In genomic region chr4:118865091-118865708, GRCh38 we compare ENCODE assay signal across 7 cellular contexts. TPM values are rescaled to one million over a fixed set of nuclear protein-coding genes. Genes with fewer than 3 reads are reported as not detected.
A peak's percentile ranks its signal among the peaks of the same experiment; 100 is the strongest.
DNase-seq lines count a peak whose midpoint lies in the region; ATAC-seq, FAIRE-seq and TF ChIP-seq lines count a peak whose summit lies in the region.

No MANE protein-coding gene starts in this region.

- H2AK5ac ChIP-seq in mesendoderm (ENCODE audit: low read length): no peak overlapping the region

- no peaks in the 10 kb centered on the region for H3K79me1 ChIP-seq in mesendoderm (ENCODE audit: low read length)

- H2BK120ac ChIP-seq in mesendoderm (ENCODE audit: low read depth, low read length): no peak overlapping the region

- WGBS in mesendoderm (ENCODE audit: extremely low coverage, insufficient coverage, low lambda C conversion rate): no CpG with 5 or more reads among the region's 5 CpGs

- H2BK15ac ChIP-seq in mesendoderm (replicated peaks; ENCODE audit: low read depth): no peak overlapping the region

- peak; percentile 91 for ATAC-seq in GM21619 (IDR thresholded peaks at IDR 0.05; ENCODE audit: unreplicated experiment)

- no peak overlapping the region for H3K4me2 ChIP-seq in mesendoderm (ENCODE audit: low read length)

- H3K4ac ChIP-seq in mesendoderm (ENCODE audit: low read depth, low read length): no peak overlapping the region

- no peak overlapping the region for H3K23ac ChIP-seq in mesendoderm (ENCODE audit: low read length)

- H3K56ac ChIP-seq in mesendoderm (ENCODE audit: low read length): no peak overlapping the region

- H3K9me3 ChIP-seq in endocrine pancreas (ENCODE audit: control insufficient read depth, low read length): no peaks in the 10 kb centered on the region

- peak; percentile 84 for FAIRE-seq in G401.6 (lab: Jason Lieb, UNC)

- peak overlapping the region; percentile 32 for H3K4me3 ChIP-seq in endocrine pancreas (ENCODE audit: control insufficient read depth, insufficient read depth, low read length)
- H3K4me3 ChIP-seq in mesendoderm (ENCODE audit: low read length): no peak overlapping the region

- DNase-seq in RKO (ENCODE audit: low spot score): peak; percentile 76
- DNase-seq in mesendoderm: peak; percentile 89
- DNase-seq in activated T-cell treated with anti-CD3 and anti-CD28 coated beads for 4 hours: no peak

- peak; percentile 77 for TF ChIP-seq CTCF in LNCAP (IDR thresholded peaks at IDR 0.05)

- no peaks in the 10 kb centered on the region for H3K79me2 ChIP-seq in mesendoderm (ENCODE audit: control insufficient read depth, insufficient read depth, low read length)

- no peak overlapping the region for H4K8ac ChIP-seq in mesendoderm (ENCODE audit: low read depth, low read length)

- no peak overlapping the region for H3K27ac ChIP-seq in mesendoderm (ENCODE audit: low read depth, low read length)

- H3K27me3 ChIP-seq in endocrine pancreas (ENCODE audit: control insufficient read depth, insufficient read depth, low read length) (no peaks in the 10 kb centered on the region), mesendoderm (ENCODE audit: insufficient read depth, low read length, poor library complexity) (no peaks in the 10 kb centered on the region)

- H3K18ac ChIP-seq in mesendoderm (ENCODE audit: low read length): no peak overlapping the region

- H3K36me3 ChIP-seq in endocrine pancreas (ENCODE audit: control insufficient read depth, insufficient read depth, low read length): no peaks in the 10 kb centered on the region
- H3K36me3 ChIP-seq in mesendoderm (ENCODE audit: control insufficient read depth, insufficient read depth, low read length): no peaks in the 10 kb centered on the region

- H3K9ac ChIP-seq in endocrine pancreas (ENCODE audit: control insufficient read depth, insufficient read depth, low read length) (no peak overlapping the region), mesendoderm (ENCODE audit: low read length) (no peak overlapping the region)

- H4K5ac ChIP-seq in mesendoderm (ENCODE audit: low read length): no peak overlapping the region

- H3K4me1 ChIP-seq in endocrine pancreas (ENCODE audit: control insufficient read depth, insufficient read depth, low read length): no peaks in the 10 kb centered on the region
- no peaks in the 10 kb centered on the region for H3K4me1 ChIP-seq in mesendoderm (ENCODE audit: control insufficient read depth, low read depth, low read length)

- H2BK5ac ChIP-seq in mesendoderm (ENCODE audit: low read length): no peak overlapping the region

RNA-seq across cellular contexts. Expression of gene SYNPO2, which starts 23.5 kb away (rescaled TPM):
- 0.45 TPM for polyA plus RNA-seq in mesendoderm (2013, experiment 1 of 2)
- 0.53 TPM for polyA plus RNA-seq in mesendoderm (2013, experiment 2 of 2)

RNA-seq across cellular contexts. Expression of gene SEC24D, which starts 29.3 kb away (rescaled TPM):
- 30.3 TPM for polyA plus RNA-seq in mesendoderm (2013, experiment 1 of 2)
- 32.4 TPM for polyA plus RNA-seq in mesendoderm (2013, experiment 2 of 2)
